ENCODE assay signal across 8 cellular contexts in genomic region chr17:78137392-78138203, GRCh38. TPM values are rescaled to one million over a fixed set of nuclear protein-coding genes. Genes with fewer than 3 reads are reported as not detected.
DNase-seq lines count a peak whose midpoint lies in the region; ATAC-seq and TF ChIP-seq lines count a peak whose summit lies in the region.

No MANE protein-coding gene starts in this region.

- no peak overlapping the region for H3K27ac ChIP-seq in CD4-positive, alpha-beta memory T cell (ENCODE audit: low read depth, low read length)
- H3K27ac ChIP-seq in thyroid gland = no peak overlapping the region

- H3K27me3 ChIP-seq in CD4-positive, alpha-beta memory T cell (ENCODE audit: insufficient read depth, low read length) = no peaks in the 10 kb centered on the region
- no peaks in the 10 kb centered on the region for H3K27me3 ChIP-seq in thyroid gland

- CTCF ChIA-PET in CD4-positive, alpha-beta memory T cell (lab: Charles Lee; ENCODE audit: partially characterized antibody) = interaction anchor here (0.8 to 8.0 kb wide), 10 partner anchors 12 to 353 kb away, joined by 3 to 121 read pairs (median 14); no protein-coding TSS in a partner anchor

- ATAC-seq in memory B cell (ENCODE audit: low read depth) (peak; percentile 13), GM19452 (IDR thresholded peaks at IDR 0.05; ENCODE audit: unreplicated experiment) (no peak), GM21528 (IDR thresholded peaks at IDR 0.05; ENCODE audit: low FRiP score, unreplicated experiment) (no peak)

- H3K4me3 Mint-ChIP-seq in CD4-positive, alpha-beta memory T cell = peak overlapping the region in 6 of 8 donors; percentile 0 to 83 (median 56)
- H3K4me3 Mint-ChIP-seq in activated T-helper 2 cell treated with anti-CD3 and anti-CD28 coated beads, Interferon-gamma antibody, Interleukin-2, Interleukin-4, amounts not matched to agents 10 μg/mL and 5 μg/mL and 100 μg/mL, durations not matched to agents 14 hours and 24 hours and 36 hours (ENCODE audit: low read depth) = no peak overlapping the region
- H3K4me3 Mint-ChIP-seq in memory B cell = peak overlapping the region; percentile 65

- TF ChIP-seq POLR2A in thyroid gland (IDR thresholded peaks at IDR 0.05) = no peak

- peaks cover 44 to 62% of the 10 kb centered on the region in 2 donors for H3K36me3 Mint-ChIP-seq in CD4-positive, alpha-beta memory T cell
- peaks cover 71% of the 10 kb centered on the region for H3K36me3 Mint-ChIP-seq in activated T-helper 2 cell treated with anti-CD3 and anti-CD28 coated beads, Interferon-gamma antibody, Interleukin-2, Interleukin-4, amounts not matched to agents 10 μg/mL and 5 μg/mL and 100 μg/mL, durations not matched to agents 14 hours and 24 hours and 36 hours (ENCODE audit: low read depth)
- peaks cover 29% of the 10 kb centered on the region for H3K36me3 Mint-ChIP-seq in memory B cell

- H3K27me3 Mint-ChIP-seq in CD4-positive, alpha-beta memory T cell = no peaks in the 10 kb centered on the region
- H3K27me3 Mint-ChIP-seq in activated T-helper 2 cell treated with anti-CD3 and anti-CD28 coated beads, Interferon-gamma antibody, Interleukin-2, Interleukin-4, amounts not matched to agents 10 μg/mL and 5 μg/mL and 100 μg/mL, durations not matched to agents 14 hours and 24 hours and 36 hours (ENCODE audit: low read depth) = no peaks in the 10 kb centered on the region
- no peaks in the 10 kb centered on the region for H3K27me3 Mint-ChIP-seq in memory B cell

- H3K36me3 ChIP-seq in CD4-positive, alpha-beta memory T cell (ENCODE audit: insufficient read depth, low read length) = peaks cover 47% of the 10 kb centered on the region
- H3K36me3 ChIP-seq in thyroid gland = no peaks in the 10 kb centered on the region

- H3K4me1 ChIP-seq in CD4-positive, alpha-beta memory T cell (ENCODE audit: insufficient read depth, low read length) = peaks cover 96% of the 10 kb centered on the region
- peaks cover 6 to 21% of the 10 kb centered on the region in 2 donors for H3K4me1 ChIP-seq in thyroid gland

- POLR2A ChIA-PET in CD4-positive, alpha-beta memory T cell (lab: Charles Lee; ENCODE audit: partially characterized antibody) = interaction anchor here (0.7 to 26.7 kb wide), 9 partner anchors 9 to 677 kb away, joined by 3 to 1172 read pairs (median 4); partner anchors contain the start of genes AFMID, C17orf99, SYNGR2 and TK1

- peaks cover 0 to 3% (median 0%) of the 10 kb centered on the region in 8 donors for H3K9me3 Mint-ChIP-seq in CD4-positive, alpha-beta memory T cell
- H3K9me3 Mint-ChIP-seq in activated T-helper 2 cell treated with anti-CD3 and anti-CD28 coated beads, Interferon-gamma antibody, Interleukin-2, Interleukin-4, amounts not matched to agents 10 μg/mL and 5 μg/mL and 100 μg/mL, durations not matched to agents 14 hours and 24 hours and 36 hours = no peaks in the 10 kb centered on the region
- no peaks in the 10 kb centered on the region for H3K9me3 Mint-ChIP-seq in memory B cell

- DNase-seq in CD4-positive, alpha-beta memory T cell = peak in 3 of 5 donors; percentile 54 to 75 (median 70)
- DNase-seq in activated T-helper 2 cell treated with anti-CD3 and anti-CD28 coated beads, Interferon-gamma antibody, Interleukin-2, Interleukin-4, amounts not matched to agents 10 μg/mL and 5 μg/mL and 100 μg/mL, durations not matched to agents 14 hours and 24 hours and 36 hours (ENCODE audit: low spot score) = peak; percentile 52
- no peak for DNase-seq in memory B cell (ENCODE audit: low spot score in 2 of 2)
- no peak for DNase-seq in mucosa of gallbladder (ENCODE audit: low spot score)
- DNase-seq in thyroid gland = no peak

- peak overlapping the region; percentile 17 to 91 (median 83) for H3K27ac Mint-ChIP-seq in CD4-positive, alpha-beta memory T cell
- H3K27ac Mint-ChIP-seq in activated T-helper 2 cell treated with anti-CD3 and anti-CD28 coated beads, Interferon-gamma antibody, Interleukin-2, Interleukin-4, amounts not matched to agents 10 μg/mL and 5 μg/mL and 100 μg/mL, durations not matched to agents 14 hours and 24 hours and 36 hours = peak overlapping the region; percentile 72
- peak overlapping the region; percentile 88 for H3K27ac Mint-ChIP-seq in memory B cell

- peaks cover 39 to 92% (median 65%) of the 10 kb centered on the region in 4 donors for H3K4me1 Mint-ChIP-seq in CD4-positive, alpha-beta memory T cell
- H3K4me1 Mint-ChIP-seq in activated T-helper 2 cell treated with anti-CD3 and anti-CD28 coated beads, Interferon-gamma antibody, Interleukin-2, Interleukin-4, amounts not matched to agents 10 μg/mL and 5 μg/mL and 100 μg/mL, durations not matched to agents 14 hours and 24 hours and 36 hours (ENCODE audit: low read depth) = peaks cover 56% of the 10 kb centered on the region
- H3K4me1 Mint-ChIP-seq in memory B cell = peaks cover 62% of the 10 kb centered on the region

- H3K9me3 ChIP-seq in CD4-positive, alpha-beta memory T cell (ENCODE audit: control insufficient read depth in 1 of 2, low read length in 2 of 2) = no peaks in the 10 kb centered on the region
- H3K9me3 ChIP-seq in thyroid gland = no peaks in the 10 kb centered on the region

- peak overlapping the region in 1 of 2 donors; percentile 24 for H3K4me3 ChIP-seq in CD4-positive, alpha-beta memory T cell (ENCODE audit: low read length in 2 of 2)
- no peak overlapping the region for H3K4me3 ChIP-seq in thyroid gland (replicated peaks in 1 of 3)

- TF ChIP-seq CTCF in LNCAP (IDR thresholded peaks at IDR 0.05) = peak; percentile 72
- peak in 1 of 6 experiments; percentile 2 for TF ChIP-seq CTCF in thyroid gland (IDR thresholded peaks at IDR 0.05)

- intact Hi-C loops in CD4-positive, alpha-beta memory T cell (cut with micrococcal nuclease) = no loop called here
- intact Hi-C loops in activated T-helper 2 cell treated with anti-CD3 and anti-CD28 coated beads, Interferon-gamma antibody, Interleukin-2, Interleukin-4, amounts not matched to agents 10 μg/mL and 5 μg/mL and 100 μg/mL, durations not matched to agents 14 hours and 24 hours and 36 hours (cut with micrococcal nuclease) = no loop called here
- intact Hi-C loops in thyroid gland (cut with DNase I) = no loop called here

- 70 to 72% methylated on average over 17 to 24 of the region's 26 CpGs for WGBS in thyroid gland, 2 donors

RNA-seq across cellular contexts. Expression of gene TMC8, which starts 7.0 kb away (rescaled TPM):
- total RNA-seq in CD4-positive, alpha-beta memory T cell = 100 to 1,000 TPM; 424 to 430 TPM
- 100 to 1,000 TPM in 1 of 2 donors, 10 to 100 TPM in 1; 77.7 to 172 TPM for polyA plus RNA-seq in CD4-positive, alpha-beta memory T cell
- 196 and 208 TPM in 2 replicates for total RNA-seq in activated T-helper 2 cell treated with anti-CD3 and anti-CD28 coated beads, Interferon-gamma antibody, Interleukin-2, Interleukin-4, amounts not matched to agents 10 μg/mL and 5 μg/mL and 100 μg/mL, durations not matched to agents 14 hours and 24 hours and 36 hours
- total RNA-seq in mucosa of gallbladder = 16.2 TPM
- total RNA-seq in thyroid gland = 1 to 10 TPM; 1.4 to 4.7 (median 1.9) TPM

RNA-seq across cellular contexts. Expression of gene C17orf99, which starts 8.6 kb away (rescaled TPM):
- not detected for total RNA-seq in CD4-positive, alpha-beta memory T cell
- not detected for polyA plus RNA-seq in CD4-positive, alpha-beta memory T cell
- not detected in 2 replicates for total RNA-seq in activated T-helper 2 cell treated with anti-CD3 and anti-CD28 coated beads, Interferon-gamma antibody, Interleukin-2, Interleukin-4, amounts not matched to agents 10 μg/mL and 5 μg/mL and 100 μg/mL, durations not matched to agents 14 hours and 24 hours and 36 hours
- total RNA-seq in mucosa of gallbladder (not detected), thyroid gland (not detected)

RNA-seq across cellular contexts. Expression of gene TMC6, which starts 9.0 kb away (rescaled TPM):
- total RNA-seq in CD4-positive, alpha-beta memory T cell = 100 to 1,000 TPM; 697 to 702 TPM
- polyA plus RNA-seq in CD4-positive, alpha-beta memory T cell = 100 to 1,000 TPM; 258 to 300 TPM
- total RNA-seq in activated T-helper 2 cell treated with anti-CD3 and anti-CD28 coated beads, Interferon-gamma antibody, Interleukin-2, Interleukin-4, amounts not matched to agents 10 μg/mL and 5 μg/mL and 100 μg/mL, durations not matched to agents 14 hours and 24 hours and 36 hours = 240 and 241 TPM in 2 replicates
- 43.9 TPM for total RNA-seq in mucosa of gallbladder
- 10 to 100 TPM in 3 of 4 donors, 1 to 10 TPM in 1; 10.0 to 22.8 (median 20.4) TPM for total RNA-seq in thyroid gland

RNA-seq across cellular contexts. Expression of gene SYNGR2, which starts 30.8 kb away (rescaled TPM):
- 10 to 100 TPM; 60.3 to 61.6 TPM for total RNA-seq in CD4-positive, alpha-beta memory T cell
- 100 to 1,000 TPM; 144 to 234 TPM for polyA plus RNA-seq in CD4-positive, alpha-beta memory T cell
- total RNA-seq in activated T-helper 2 cell treated with anti-CD3 and anti-CD28 coated beads, Interferon-gamma antibody, Interleukin-2, Interleukin-4, amounts not matched to agents 10 μg/mL and 5 μg/mL and 100 μg/mL, durations not matched to agents 14 hours and 24 hours and 36 hours = 92.5 and 92.9 TPM in 2 replicates
- total RNA-seq in mucosa of gallbladder = 142 TPM
- 10 to 100 TPM; 47.9 to 83.8 (median 70.7) TPM for total RNA-seq in thyroid gland

RNA-seq across cellular contexts. Expression of gene TK1, which starts 49.3 kb away (rescaled TPM):
- total RNA-seq in CD4-positive, alpha-beta memory T cell = under 1 TPM in 1 of 2 experiments, not detected in 1; 0.55 TPM
- polyA plus RNA-seq in CD4-positive, alpha-beta memory T cell = 1 to 10 TPM in 1 of 2 donors, under 1 TPM in 1; 0.88 to 1.4 TPM
- 64.6 and 65.9 TPM in 2 replicates for total RNA-seq in activated T-helper 2 cell treated with anti-CD3 and anti-CD28 coated beads, Interferon-gamma antibody, Interleukin-2, Interleukin-4, amounts not matched to agents 10 μg/mL and 5 μg/mL and 100 μg/mL, durations not matched to agents 14 hours and 24 hours and 36 hours
- total RNA-seq in mucosa of gallbladder (4.6 TPM), thyroid gland (1 to 10 TPM; 1.1 to 2.7 (median 1.9) TPM)

Comparison
In these comparisons a context has a peak if more than half of its experiments do, and no peak if none do; other contexts are left out.
1. DNase-seq: peak in CD4-positive, alpha-beta memory T cell (3 of 5) and activated T-helper 2 cell treated with anti-CD3 and anti-CD28 coated beads, Interferon-gamma antibody, Interleukin-2, Interleukin-4, amounts not matched to agents 10 μg/mL and 5 μg/mL and 100 μg/mL, durations not matched to agents 14 hours and 24 hours and 36 hours (single experiment); none in memory B cell (0 of 2), mucosa of gallbladder (single experiment) and thyroid gland (0 of 2).
2. RNA of gene TMC8, which starts 7.0 kb away (total RNA-seq): 424 to 430 TPM in CD4-positive, alpha-beta memory T cell and 196 to 208 TPM in activated T-helper 2 cell treated with anti-CD3 and anti-CD28 coated beads, Interferon-gamma antibody, Interleukin-2, Interleukin-4, amounts not matched to agents 10 μg/mL and 5 μg/mL and 100 μg/mL, durations not matched to agents 14 hours and 24 hours and 36 hours; 16.2 TPM in mucosa of gallbladder (single experiment) and 1.4 to 4.7 TPM in thyroid gland; every median in the first group is over 10 times any median in the second.
3. Peak in every context shown above with its lines, with median percentiles within 50 percentile points of each other: H3K27ac Mint-ChIP-seq.